21 cellular contexts compared by ENCODE assay signal in genomic region chr2:19380532-19380931, GRCh38. TPM values are rescaled to one million over a fixed set of nuclear protein-coding genes. Genes with fewer than 3 reads are reported as not detected.
A peak's percentile ranks its signal among the peaks of the same experiment; 100 is the strongest.
DNase-seq lines count a peak whose midpoint lies in the region; ATAC-seq, FAIRE-seq and TF ChIP-seq lines count a peak whose summit lies in the region.
"Had no signal": no experiment of that assay in that cellular context is flagged by ENCODE, and none has a peak within 500 bp of the region (broad histone marks: within the 10 kb centered on the region; RNA-seq: fewer than 3 reads in every experiment).

No MANE protein-coding gene starts in this region.

- no peak overlapping the region for H2BK120ac ChIP-seq in trophoblast cell (ENCODE audit: insufficient read depth, low read length, poor library complexity)

- CTCF ChIA-PET in A549 (lab: Yijun Ruan, JAX) (interaction anchor here (0.8 kb wide), 1 partner anchor 250 kb away, joined by 3 read pairs; no protein-coding TSS in a partner anchor), PC-9 (lab: Charles Lee) (no interaction called here)

- intact Hi-C loops in PC-9 (cut with micrococcal nuclease; ENCODE audit: unreplicated experiment), result no loop called here

- H3K14ac ChIP-seq in trophoblast cell (ENCODE audit: low read length), result no peak overlapping the region

- no peaks in the 10 kb centered on the region for H3K27me3 ChIP-seq in PC-9 (ENCODE audit: insufficient read depth, low read depth)
- H3K27me3 ChIP-seq in upper lobe of left lung, result no peaks in the 10 kb centered on the region
- no peaks in the 10 kb centered on the region for H3K27me3 ChIP-seq in trophoblast cell (ENCODE audit: insufficient read depth, low read length)

- TF ChIP-seq CTCF in A549 (IDR thresholded peaks at IDR 0.05) (no peak), PC-9 (conservative IDR thresholded peaks at IDR 0.05) (no peak), upper lobe of left lung (IDR thresholded peaks at IDR 0.05) (no peak)

- H3K4me2 ChIP-seq in A549 (no peak overlapping the region), PC-9 (0 out of 2 replicates have a peak overlapping the region, but pooled peaks have one; percentile 27), trophoblast cell (ENCODE audit: low read length) (no peak overlapping the region)

- POLR2A ChIA-PET in A549 (lab: Yijun Ruan, JAX), result no interaction called here
- POLR2A ChIA-PET in PC-9 (lab: Charles Lee; ENCODE audit: unreplicated experiment), result no interaction called here

- H3K4me3 ChIP-seq in A549 (no peak overlapping the region), PC-9 (no peak overlapping the region), upper lobe of left lung (no peak overlapping the region), trophoblast cell (ENCODE audit: low read depth, low read length) (no peak overlapping the region)

- H3K18ac ChIP-seq in trophoblast cell (ENCODE audit: low read length), result no peak overlapping the region

- in situ Hi-C loops in Caki2 (cut with HindIII; ENCODE audit: low pct_unique_long_range_greater_than_20kb, low sequenced_read_pairs), result no loop called here

- no peak for TF ChIP-seq RAD21 in A549 (conservative IDR thresholded peaks at IDR 0.05 in 1 of 2, IDR thresholded peaks at IDR 0.05 in 1 of 2)

- DNase-seq in A549 (ENCODE audit: low read depth in 1 of 2, low spot score in 1 of 2), result peak in 1 of 2 experiments; percentile 32
- DNase-seq in Caki2 (ENCODE audit: low read depth), result peak; percentile 29
- no peak for DNase-seq in PC-9
- peak; percentile 6 for DNase-seq in kidney tubule cell (ENCODE audit: low spot score)
- DNase-seq in upper lobe of left lung, result no peak
- no peak for DNase-seq in NCI-H2227 (lab: John Stamatoyannopoulos, UW; ENCODE audit: unreplicated experiment)
- no peak for DNase-seq in trophoblast cell
- DNase-seq: AML-193; Caco-2; CD4-positive, alpha-beta T cell; DMS153; DMS79; GDM1; GOT3; H7 had no signal

- peak overlapping the region; percentile 26; the same call in 1 of the 2 replicates for H2AFZ ChIP-seq in PC-9
- H2AFZ ChIP-seq in trophoblast cell (ENCODE audit: insufficient read depth, low read length, poor library complexity), result no peak overlapping the region

- H3K36me3 ChIP-seq in PC-9 (ENCODE audit: low read depth) (no peaks in the 10 kb centered on the region), upper lobe of left lung (no peaks in the 10 kb centered on the region), trophoblast cell (ENCODE audit: control insufficient read depth in 1 of 2, insufficient read depth in 2 of 2, low read length in 2 of 2) (no peaks in the 10 kb centered on the region)

- no peak for TF ChIP-seq EP300 in A549 (IDR thresholded peaks at IDR 0.05)
- no peak for TF ChIP-seq EP300 in upper lobe of left lung (IDR thresholded peaks at IDR 0.05)

- no peaks in the 10 kb centered on the region for H3K79me1 ChIP-seq in trophoblast cell (ENCODE audit: low read length)

- H2BK5ac ChIP-seq in trophoblast cell (ENCODE audit: low read depth, low read length, poor library complexity), result no peak overlapping the region

- no peak overlapping the region for H4K12ac ChIP-seq in trophoblast cell (ENCODE audit: low read depth, low read length)

- H3K4me1 ChIP-seq in A549 (peaks cover 5% of the 10 kb centered on the region; the same call in 2 of the 3 replicates), PC-9 (replicated peaks; ENCODE audit: insufficient read depth) (peaks cover 21% of the 10 kb centered on the region), upper lobe of left lung (no peaks in the 10 kb centered on the region), trophoblast cell (ENCODE audit: control insufficient read depth in 1 of 2, insufficient read depth in 2 of 2, low read length in 2 of 2) (no peaks in the 10 kb centered on the region)
- H3K4me1 ChIP-seq: Caco-2 had no signal

- ATAC-seq in A549, result no peak
- no peak for ATAC-seq in upper lobe of left lung (ENCODE audit: low FRiP score in 2 of 2)
- ATAC-seq: HCT116 had no signal

- H2BK12ac ChIP-seq in trophoblast cell (ENCODE audit: low read length), result no peak overlapping the region

- no peak overlapping the region for H4K8ac ChIP-seq in trophoblast cell (ENCODE audit: low read depth, low read length)

- no peaks in the 10 kb centered on the region for H3K9me2 ChIP-seq in PC-9 (ENCODE audit: insufficient read depth)

- H3K9me3 ChIP-seq in A549 (0 out of 3 replicates have a peak, but pooled peaks cover 4% of the 10 kb centered on the region), PC-9 (ENCODE audit: insufficient read depth, low read depth) (peaks cover 8% of the 10 kb centered on the region), upper lobe of left lung (no peaks in the 10 kb centered on the region), trophoblast cell (ENCODE audit: insufficient read depth, low read depth, low read length) (no peaks in the 10 kb centered on the region)
- H3K9me3 ChIP-seq: Caco-2 had no signal

- H3K23ac ChIP-seq in trophoblast cell (ENCODE audit: low read length), result no peak overlapping the region

- H3F3A ChIP-seq in PC-9 (ENCODE audit: insufficient read depth, low read depth), result no peaks in the 10 kb centered on the region

- H3K27ac ChIP-seq in A549, result peak overlapping the region; percentile 24 to 50; a peak in 2 of 6 replicates
- H3K27ac ChIP-seq in PC-9, result peak overlapping the region; percentile 58
- no peak overlapping the region for H3K27ac ChIP-seq in upper lobe of left lung
- no peak overlapping the region for H3K27ac ChIP-seq in trophoblast cell (ENCODE audit: low read depth, low read length)
- H3K27ac ChIP-seq: C4-2B had no signal

- no peak overlapping the region for H3K9ac ChIP-seq in trophoblast cell (ENCODE audit: low read length)

- H4K20me1 ChIP-seq in PC-9 (ENCODE audit: insufficient read depth), result no peaks in the 10 kb centered on the region

- BruUV-seq in PC-9 (replicated peaks; lab: Mats Ljungman, UMichigan), result no TSS peak

- no peak for FAIRE-seq in A549 (lab: Jason Lieb, UNC)
- FAIRE-seq: A204.1, GM12892, GM18507, HTR-8/SVneo had no signal

- no peaks in the 10 kb centered on the region for H3K79me2 ChIP-seq in PC-9 (ENCODE audit: low read depth)
- H3K79me2 ChIP-seq in trophoblast cell (ENCODE audit: control insufficient read depth, insufficient read depth, low read length, poor library complexity), result no peaks in the 10 kb centered on the region

- no peak overlapping the region for H4K91ac ChIP-seq in trophoblast cell (ENCODE audit: low read depth, low read length)

- H3K4ac ChIP-seq in trophoblast cell (ENCODE audit: low read depth, low read length), result no peak overlapping the region

- no peak for TF ChIP-seq POLR2A in A549 (IDR thresholded peaks at IDR 0.05; ENCODE audit: low read length)
- no peak for TF ChIP-seq POLR2A in upper lobe of left lung (IDR thresholded peaks at IDR 0.05)

- no peak overlapping the region for H2AK5ac ChIP-seq in trophoblast cell (ENCODE audit: low read length)

TF ChIP-seq in A549, 52 proteins besides CTCF, POLR2A, EP300 and RAD21:
- TF ChIP-seq MAFK (IDR thresholded peaks at IDR 0.05; ENCODE audit: partially characterized antibody) (peak; percentile 78), ZC3H11A (IDR thresholded peaks at IDR 0.05) (no peak), PHF8 (IDR thresholded peaks at IDR 0.05; ENCODE audit: borderline replicate concordance, low read depth) (no peak), RCOR1 (IDR thresholded peaks at IDR 0.05; ENCODE audit: low read depth, low read length) (no peak), RFX5 (IDR thresholded peaks at IDR 0.05) (no peak), RARB (CRISPR knock-in tag; IDR thresholded peaks at IDR 0.05) (no peak), NFE2L2 (conservative IDR thresholded peaks at IDR 0.05; ENCODE audit: low read length) (peak; percentile 54; the same call in 1 of the 2 replicates), FOXS1 (CRISPR knock-in tag; IDR thresholded peaks at IDR 0.05) (no peak), CEBPB (IDR thresholded peaks at IDR 0.05) (no peak), GATA3 (IDR thresholded peaks at IDR 0.05; ENCODE audit: borderline replicate concordance) (no peak), ZSCAN20 (CRISPR knock-in tag; IDR thresholded peaks at IDR 0.05) (no peak), HMGXB4 (CRISPR knock-in tag; IDR thresholded peaks at IDR 0.05; ENCODE audit: borderline replicate concordance) (no peak), KDM1A (IDR thresholded peaks at IDR 0.05; ENCODE audit: low read depth) (no peak), SREBF2 (IDR thresholded peaks at IDR 0.05) (no peak), HOXB13 (CRISPR knock-in tag; IDR thresholded peaks at IDR 0.05; ENCODE audit: low read depth) (no peak), TFCP2L1 (CRISPR knock-in tag; IDR thresholded peaks at IDR 0.05) (no peak), ZFP36 (IDR thresholded peaks at IDR 0.05; ENCODE audit: borderline replicate concordance, partially characterized antibody) (no peak)

RNA-seq across cellular contexts. Expression of gene OSR1, which starts 22.1 kb away (rescaled TPM):
- polyA plus RNA-seq in A549 (2011; rRNA removed), result 1.5 and 1.8 TPM in 2 replicates
- 3.7 and 4.4 TPM in 2 replicates for polyA plus RNA-seq in A549 (2012; cell fraction: cytosol; rRNA removed)
- polyA plus RNA-seq in A549 (2012; cell fraction: nucleus; rRNA removed), result 6.4 and 8.1 TPM in 2 replicates
- 3.9 to 4.5 TPM (median 4.4 TPM) in 3 replicates for polyA plus RNA-seq in A549 (2017; fragmentation: RNase III; extraction: RNeasy Plus Mini Kit Qiagen cat#74134 plus additional on column Dnase treatment)
- 1.6 and 1.7 TPM in 2 replicates for polyA minus RNA-seq in A549 (2011; rRNA and poly(A)+ RNA removed)
- 2.5 and 2.6 TPM in 2 replicates for total RNA-seq in Caki2 (2014; rRNA removed; shearing (Covaris generic); ENCODE audit: low replicate concordance)
- total RNA-seq in PC-9 (2021), result 6.4 and 6.9 TPM in 2 replicates
- total RNA-seq in upper lobe of left lung, result 10 to 100 TPM in 2 of 6 donors, 1 to 10 TPM in 4; 3.2 to 19.4 (median 7.5) TPM
- polyA plus RNA-seq in trophoblast cell (2013), result 0.93 and 1.1 TPM in 2 replicates
- total RNA-seq: CD4-positive, alpha-beta T cell; H7 had no signal

Comparison
In these comparisons a context has a peak if more than half of its experiments do, and no peak if none do; other contexts are left out.
1. DNase-seq: peak in Caki2 (single experiment) and kidney tubule cell (single experiment); none in PC-9 (0 of 2), upper lobe of left lung (0 of 2), NCI-H2227 (single experiment) and trophoblast cell (0 of 2).
2. H3K27ac ChIP-seq: peak in A549 (2 of 2) and PC-9 (single experiment); none in upper lobe of left lung (0 of 4) and trophoblast cell (single experiment).